In the genomic region with DNA sequence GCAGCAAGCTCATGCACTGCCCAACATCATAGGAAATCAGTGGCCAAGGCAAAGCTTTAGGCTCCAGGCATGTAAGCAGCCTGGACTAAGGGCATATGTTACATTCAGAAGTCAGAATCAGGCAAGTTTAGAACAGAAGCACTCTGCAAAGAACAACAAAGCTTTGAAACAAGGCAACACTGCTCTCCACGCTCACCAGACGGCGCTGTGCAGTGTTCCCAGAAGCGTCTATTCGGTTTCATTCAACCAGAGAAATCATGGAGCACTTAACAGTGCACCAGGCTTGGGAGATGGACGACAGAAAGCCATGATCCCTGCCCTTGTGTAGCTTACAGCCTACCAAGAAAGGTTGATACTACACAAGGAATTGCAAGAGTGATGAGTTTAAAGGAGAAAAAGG, we compare ENCODE assay signal across 8 cellular contexts.
DNase-seq lines count a peak whose midpoint lies in the region; ATAC-seq and TF ChIP-seq lines count a peak whose summit lies in the region.

No MANE protein-coding gene starts in this region.

- 5 to 27% methylated on average over 6 of the region's 6 CpGs for WGBS in body of pancreas, 2 donors

- POLR2A ChIA-PET in activated CD4-positive, alpha-beta T cell treated with anti-CD3 and anti-CD28 coated beads, Interleukin-2, amount 10 ng/mL, durations not matched to agents 7 days and 5 days (lab: Charles Lee), result no interaction called here

- no peak overlapping the region for H3K4me3 ChIP-seq in body of pancreas
- H3K4me3 ChIP-seq in lower lobe of right lung, result no peak overlapping the region

- H3K9me3 Mint-ChIP-seq in activated CD4-positive, alpha-beta T cell treated with anti-CD3 and anti-CD28 coated beads, Interleukin-2, amount 10 ng/mL, durations not matched to agents 7 days and 5 days, result no peaks in the 10 kb centered on the region

- intact Hi-C loops in body of pancreas (cut with DNase I), result no loop called here
- intact Hi-C loops in lower lobe of right lung (cut with DNase I), result no loop called here

- H3K4me1 ChIP-seq in body of pancreas (no peaks in the 10 kb centered on the region), lower lobe of right lung (peaks cover 5% of the 10 kb centered on the region)

- H3K27ac ChIP-seq in body of pancreas, result no peak overlapping the region
- H3K27ac ChIP-seq in lower lobe of right lung, result no peak overlapping the region

- H3K36me3 Mint-ChIP-seq in activated CD4-positive, alpha-beta T cell treated with anti-CD3 and anti-CD28 coated beads, Interleukin-2, amount 10 ng/mL, durations not matched to agents 7 days and 5 days (ENCODE audit: low read depth), result no peaks in the 10 kb centered on the region

- CTCF ChIA-PET in activated CD4-positive, alpha-beta T cell treated with anti-CD3 and anti-CD28 coated beads, Interleukin-2, amount 10 ng/mL, durations not matched to agents 7 days and 5 days (lab: Charles Lee), result interaction anchor here (1.0 to 1.3 kb wide), 2 partner anchors 12 to 49 kb away, joined by 3 read pairs; no protein-coding TSS in a partner anchor

- H3K36me3 ChIP-seq in body of pancreas (replicated peaks in 1 of 2; ENCODE audit: insufficient read depth in 1 of 2, low read depth in 2 of 2) (no peaks in the 10 kb centered on the region), lower lobe of right lung (no peaks in the 10 kb centered on the region)

- ATAC-seq in body of pancreas (no peak), lower lobe of right lung (peak; percentile 62 to 81), HG03565 (IDR thresholded peaks at IDR 0.05; ENCODE audit: unreplicated experiment) (no peak)

- peak; percentile 28 for DNase-seq in activated CD4-positive, alpha-beta T cell treated with anti-CD3 and anti-CD28 coated beads, Interleukin-2, amount 10 ng/mL, durations not matched to agents 7 days and 5 days
- DNase-seq in activated CD4-positive, alpha-beta T cell treated with anti-CD3 and anti-CD28 coated beads for 4 hours, result no peak
- DNase-seq in MV-4-11 (lab: John Stamatoyannopoulos, UW) (peak; percentile 28), body of pancreas (peak in 3 of 4 donors; percentile 22 to 64 (median 48)), lower lobe of right lung (peak; percentile 61), NCI-H774 (lab: John Stamatoyannopoulos, UW) (no peak), activated T-cell treated with anti-CD3 and anti-CD28 coated beads for 4 hours (no peak)

- H3K27me3 ChIP-seq in body of pancreas (no peaks in the 10 kb centered on the region), lower lobe of right lung (ENCODE audit: low read depth) (no peaks in the 10 kb centered on the region)

- TF ChIP-seq CTCF in body of pancreas (IDR thresholded peaks at IDR 0.05) (peak; percentile 21 to 59 (median 42)), lower lobe of right lung (IDR thresholded peaks at IDR 0.05) (peak; percentile 81)

- H3K9me3 ChIP-seq in body of pancreas (no peaks in the 10 kb centered on the region), lower lobe of right lung (no peaks in the 10 kb centered on the region)

- H3K27ac Mint-ChIP-seq in activated CD4-positive, alpha-beta T cell treated with anti-CD3 and anti-CD28 coated beads, Interleukin-2, amount 10 ng/mL, durations not matched to agents 7 days and 5 days, result no peak overlapping the region

- no peak for TF ChIP-seq POLR2A in body of pancreas (IDR thresholded peaks at IDR 0.05)

- no peaks in the 10 kb centered on the region for H3K4me1 Mint-ChIP-seq in activated CD4-positive, alpha-beta T cell treated with anti-CD3 and anti-CD28 coated beads, Interleukin-2, amount 10 ng/mL, durations not matched to agents 7 days and 5 days

- H3K4me3 Mint-ChIP-seq in activated CD4-positive, alpha-beta T cell treated with anti-CD3 and anti-CD28 coated beads, Interleukin-2, amount 10 ng/mL, durations not matched to agents 7 days and 5 days, result no peak overlapping the region

- no peaks in the 10 kb centered on the region for H3K27me3 Mint-ChIP-seq in activated CD4-positive, alpha-beta T cell treated with anti-CD3 and anti-CD28 coated beads, Interleukin-2, amount 10 ng/mL, durations not matched to agents 7 days and 5 days

Comparison
In these comparisons a context has a peak if more than half of its experiments do, and no peak if none do; other contexts are left out.
1. DNase-seq: peak in activated CD4-positive, alpha-beta T cell treated with anti-CD3 and anti-CD28 coated beads, Interleukin-2, amount 10 ng/mL, durations not matched to agents 7 days and 5 days (single experiment), MV-4-11 (single experiment), body of pancreas (3 of 4) and lower lobe of right lung (single experiment); none in activated CD4-positive, alpha-beta T cell treated with anti-CD3 and anti-CD28 coated beads for 4 hours (0 of 2), NCI-H774 (single experiment) and activated T-cell treated with anti-CD3 and anti-CD28 coated beads for 4 hours (single experiment).
2. ATAC-seq: peak in lower lobe of right lung (2 of 2); none in body of pancreas (single experiment) and HG03565 (single experiment).